3 cellular contexts compared by ENCODE assay signal in genomic region chr11:17782938-17783337, GRCh38. TPM values are rescaled to one million over a fixed set of nuclear protein-coding genes. Genes with fewer than 3 reads are reported as not detected.
"Had no signal": no experiment of that assay in that cellular context is flagged by ENCODE, and none has a peak within 500 bp of the region (broad histone marks: within the 10 kb centered on the region; RNA-seq: fewer than 3 reads in every experiment).

No MANE protein-coding gene starts in this region.

- ATAC-seq: GM12878 had no signal

- H3K4me3 ChIP-seq: GM12878 had no signal

- DNase-seq: GDM1, GF-D8 had no signal

RNA-seq across cellular contexts. Expression of gene KCNC1, which starts 48.4 kb away (rescaled TPM):
- total RNA-seq: GM12878 had no signal
